Comparison of ENCODE assay signal across 1 cellular context in genomic region chr1:161165742-161166668, GRCh38.
A peak's percentile ranks its signal among the peaks of the same experiment; 100 is the strongest.
TF ChIP-seq lines count a peak whose summit lies in the region.

Gene PPOX, plus strand, starts transcription at chr1:161166426. Its CDS starts 422 bp downstream, at chr1:161166848.

TF ChIP-seq in HepG2, 621 proteins besides CTCF, POLR2A, EP300 and RAD21 (continued from another document and continues in another):
- no peak for TF ChIP-seq ZNF800 (CRISPR knock-in tag; IDR thresholded peaks at IDR 0.05)
- TF ChIP-seq, protein P1, sequence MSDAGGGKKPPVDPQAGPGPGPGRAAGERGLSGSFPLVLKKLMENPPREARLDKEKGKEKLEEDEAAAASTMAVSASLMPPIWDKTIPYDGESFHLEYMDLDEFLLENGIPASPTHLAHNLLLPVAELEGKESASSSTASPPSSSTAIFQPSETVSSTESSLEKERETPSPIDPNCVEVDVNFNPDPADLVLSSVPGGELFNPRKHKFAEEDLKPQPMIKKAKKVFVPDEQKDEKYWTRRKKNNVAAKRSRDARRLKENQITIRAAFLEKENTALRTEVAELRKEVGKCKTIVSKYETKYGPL (CRISPR knock-in tag; IDR thresholded peaks at IDR 0.05): no peak
- no peak for TF ChIP-seq HOXA7 (CRISPR knock-in tag; IDR thresholded peaks at IDR 0.05)
- TF ChIP-seq SOX5 (CRISPR knock-in tag; IDR thresholded peaks at IDR 0.05; ENCODE audit: borderline replicate concordance): no peak; the same call in 1 of the 2 replicates
- TF ChIP-seq ZNF839 (CRISPR knock-in tag; IDR thresholded peaks at IDR 0.05; ENCODE audit: borderline replicate concordance): no peak
- TF ChIP-seq ZMYM2 (CRISPR knock-in tag; IDR thresholded peaks at IDR 0.05): no peak
- 0 out of 2 replicates have a peak, but pooled peaks have one; percentile 22 for TF ChIP-seq ZNF773 (CRISPR knock-in tag; IDR thresholded peaks at IDR 0.05; ENCODE audit: borderline replicate concordance)
- TF ChIP-seq ZNF276 (CRISPR knock-in tag; IDR thresholded peaks at IDR 0.05; ENCODE audit: low read depth): no peak
- no peak for TF ChIP-seq HCFC1 (IDR thresholded peaks at IDR 0.05; ENCODE audit: low read depth, low read length)
- no peak; the same call in 1 of the 2 replicates for TF ChIP-seq TARDBP (CRISPR knock-in tag; IDR thresholded peaks at IDR 0.05)
- TF ChIP-seq TBL1XR1 (IDR thresholded peaks at IDR 0.05; ENCODE audit: borderline replicate concordance, low read length, partially characterized antibody): no peak
- TF ChIP-seq, protein P2, sequence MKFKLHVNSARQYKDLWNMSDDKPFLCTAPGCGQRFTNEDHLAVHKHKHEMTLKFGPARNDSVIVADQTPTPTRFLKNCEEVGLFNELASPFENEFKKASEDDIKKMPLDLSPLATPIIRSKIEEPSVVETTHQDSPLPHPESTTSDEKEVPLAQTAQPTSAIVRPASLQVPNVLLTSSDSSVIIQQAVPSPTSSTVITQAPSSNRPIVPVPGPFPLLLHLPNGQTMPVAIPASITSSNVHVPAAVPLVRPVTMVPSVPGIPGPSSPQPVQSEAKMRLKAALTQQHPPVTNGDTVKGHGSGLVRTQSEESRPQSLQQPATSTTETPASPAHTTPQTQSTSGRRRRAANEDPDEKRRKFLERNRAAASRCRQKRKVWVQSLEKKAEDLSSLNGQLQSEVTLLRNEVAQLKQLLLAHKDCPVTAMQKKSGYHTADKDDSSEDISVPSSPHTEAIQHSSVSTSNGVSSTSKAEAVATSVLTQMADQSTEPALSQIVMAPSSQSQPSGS (CRISPR knock-in tag; IDR thresholded peaks at IDR 0.05): no peak
- TF ChIP-seq ZNF563 (CRISPR knock-in tag; IDR thresholded peaks at IDR 0.05): no peak
- TF ChIP-seq SAP130 (CRISPR knock-in tag; IDR thresholded peaks at IDR 0.05; ENCODE audit: low read depth): peak; percentile 93
- peak; percentile 89; the same call in 1 of the 2 replicates for TF ChIP-seq RFXAP (CRISPR knock-in tag; IDR thresholded peaks at IDR 0.05; ENCODE audit: borderline replicate concordance)
- TF ChIP-seq ETV5 (CRISPR knock-in tag; IDR thresholded peaks at IDR 0.05; ENCODE audit: borderline replicate concordance): no peak
- TF ChIP-seq RNF2 (conservative IDR thresholded peaks at IDR 0.05; ENCODE audit: low read depth): peak; percentile 88
- no peak for TF ChIP-seq SUZ12 (IDR thresholded peaks at IDR 0.05; ENCODE audit: low read depth, low read length)
- no peak for TF ChIP-seq SMARCC2 (IDR thresholded peaks at IDR 0.05)
- TF ChIP-seq MYC (CRISPR knock-in tag; IDR thresholded peaks at IDR 0.05; ENCODE audit: borderline replicate concordance): no peak
- no peak for TF ChIP-seq MTF1 (CRISPR knock-in tag; IDR thresholded peaks at IDR 0.05)
- TF ChIP-seq, protein P3, sequence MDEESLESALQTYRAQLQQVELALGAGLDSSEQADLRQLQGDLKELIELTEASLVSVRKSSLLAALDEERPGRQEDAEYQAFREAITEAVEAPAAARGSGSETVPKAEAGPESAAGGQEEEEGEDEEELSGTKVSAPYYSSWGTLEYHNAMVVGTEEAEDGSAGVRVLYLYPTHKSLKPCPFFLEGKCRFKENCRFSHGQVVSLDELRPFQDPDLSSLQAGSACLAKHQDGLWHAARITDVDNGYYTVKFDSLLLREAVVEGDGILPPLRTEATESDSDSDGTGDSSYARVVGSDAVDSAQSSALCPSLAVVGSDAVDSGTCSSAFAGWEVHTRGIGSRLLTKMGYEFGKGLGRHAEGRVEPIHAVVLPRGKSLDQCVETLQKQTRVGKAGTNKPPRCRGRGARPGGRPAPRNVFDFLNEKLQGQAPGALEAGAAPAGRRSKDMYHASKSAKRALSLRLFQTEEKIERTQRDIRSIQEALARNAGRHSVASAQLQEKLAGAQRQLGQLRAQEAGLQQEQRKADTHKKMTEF (CRISPR knock-in tag; IDR thresholded peaks at IDR 0.05): peak; percentile 69; the same call in 1 of the 2 replicates
- 0 out of 2 replicates have a peak, but pooled peaks have one; percentile 71 for TF ChIP-seq FOXC1 (CRISPR knock-in tag; IDR thresholded peaks at IDR 0.05; ENCODE audit: borderline replicate concordance)
- TF ChIP-seq PHF8 (CRISPR knock-in tag; IDR thresholded peaks at IDR 0.05): peak; percentile 77
- TF ChIP-seq ZNF275 (CRISPR knock-in tag; IDR thresholded peaks at IDR 0.05; ENCODE audit: borderline replicate concordance): peak; percentile 29; the same call in 1 of the 2 replicates
- TF ChIP-seq, protein P4, sequence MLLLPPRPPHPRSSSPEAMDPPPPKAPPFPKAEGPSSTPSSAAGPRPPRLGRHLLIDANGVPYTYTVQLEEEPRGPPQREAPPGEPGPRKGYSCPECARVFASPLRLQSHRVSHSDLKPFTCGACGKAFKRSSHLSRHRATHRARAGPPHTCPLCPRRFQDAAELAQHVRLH (CRISPR knock-in tag; IDR thresholded peaks at IDR 0.05; ENCODE audit: borderline replicate concordance, low read depth): no peak
- TF ChIP-seq ZNF709 (CRISPR knock-in tag; IDR thresholded peaks at IDR 0.05): peak; percentile 74; the same call in 1 of the 2 replicates
- TF ChIP-seq ZBTB21 (CRISPR knock-in tag; IDR thresholded peaks at IDR 0.05): no peak
- 0 out of 2 replicates have a peak, but pooled peaks have one; percentile 33 for TF ChIP-seq ZNF143 (CRISPR knock-in tag; IDR thresholded peaks at IDR 0.05)
- TF ChIP-seq KAT2B (IDR thresholded peaks at IDR 0.05; ENCODE audit: borderline replicate concordance, low read depth, low read length): no peak
- no peak for TF ChIP-seq ETV6 (CRISPR knock-in tag; conservative IDR thresholded peaks at IDR 0.05)
- no peak for TF ChIP-seq HMG20A (CRISPR knock-in tag; IDR thresholded peaks at IDR 0.05; ENCODE audit: borderline replicate concordance)
- TF ChIP-seq ZNF251 (CRISPR knock-in tag; IDR thresholded peaks at IDR 0.05): no peak
- TF ChIP-seq PHF5A (CRISPR knock-in tag; IDR thresholded peaks at IDR 0.05; ENCODE audit: low read depth, unreplicated experiment): no peak
- TF ChIP-seq SMARCE1 (IDR thresholded peaks at IDR 0.05; ENCODE audit: borderline replicate concordance): no peak
- TF ChIP-seq ZNF343 (CRISPR knock-in tag; IDR thresholded peaks at IDR 0.05): no peak; the same call in 1 of the 2 replicates
- TF ChIP-seq RXRB (CRISPR knock-in tag; IDR thresholded peaks at IDR 0.05; ENCODE audit: borderline replicate concordance): no peak
- TF ChIP-seq, protein P5, sequence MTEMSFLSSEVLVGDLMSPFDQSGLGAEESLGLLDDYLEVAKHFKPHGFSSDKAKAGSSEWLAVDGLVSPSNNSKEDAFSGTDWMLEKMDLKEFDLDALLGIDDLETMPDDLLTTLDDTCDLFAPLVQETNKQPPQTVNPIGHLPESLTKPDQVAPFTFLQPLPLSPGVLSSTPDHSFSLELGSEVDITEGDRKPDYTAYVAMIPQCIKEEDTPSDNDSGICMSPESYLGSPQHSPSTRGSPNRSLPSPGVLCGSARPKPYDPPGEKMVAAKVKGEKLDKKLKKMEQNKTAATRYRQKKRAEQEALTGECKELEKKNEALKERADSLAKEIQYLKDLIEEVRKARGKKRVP (CRISPR knock-in tag; IDR thresholded peaks at IDR 0.05): no peak
- TF ChIP-seq ZNF460 (CRISPR knock-in tag; IDR thresholded peaks at IDR 0.05; ENCODE audit: borderline replicate concordance): no peak; the same call in 1 of the 2 replicates
- TF ChIP-seq NCOR1 (IDR thresholded peaks at IDR 0.05; ENCODE audit: borderline replicate concordance, low read length): no peak
- TF ChIP-seq ZBTB1 (CRISPR knock-in tag; IDR thresholded peaks at IDR 0.05; ENCODE audit: borderline replicate concordance): no peak
- peak; percentile 72; the same call in 1 of the 2 replicates for TF ChIP-seq MAX (IDR thresholded peaks at IDR 0.05)
- no peak; the same call in 1 of the 2 replicates for TF ChIP-seq ZSCAN20 (CRISPR knock-in tag; IDR thresholded peaks at IDR 0.05; ENCODE audit: borderline replicate concordance)
- TF ChIP-seq ZNF180 (CRISPR knock-in tag; IDR thresholded peaks at IDR 0.05; ENCODE audit: borderline replicate concordance, low read depth): no peak
- TF ChIP-seq CBX1 (IDR thresholded peaks at IDR 0.05; ENCODE audit: low read depth): no peak
- TF ChIP-seq ZFP36L2 (CRISPR knock-in tag; IDR thresholded peaks at IDR 0.05): no peak
- TF ChIP-seq, protein P6, sequence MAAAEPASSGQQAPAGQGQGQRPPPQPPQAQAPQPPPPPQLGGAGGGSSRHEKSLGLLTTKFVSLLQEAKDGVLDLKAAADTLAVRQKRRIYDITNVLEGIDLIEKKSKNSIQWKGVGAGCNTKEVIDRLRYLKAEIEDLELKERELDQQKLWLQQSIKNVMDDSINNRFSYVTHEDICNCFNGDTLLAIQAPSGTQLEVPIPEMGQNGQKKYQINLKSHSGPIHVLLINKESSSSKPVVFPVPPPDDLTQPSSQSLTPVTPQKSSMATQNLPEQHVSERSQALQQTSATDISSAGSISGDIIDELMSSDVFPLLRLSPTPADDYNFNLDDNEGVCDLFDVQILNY (CRISPR knock-in tag; conservative IDR thresholded peaks at IDR 0.05): no peak
- TF ChIP-seq ZNF232 (CRISPR knock-in tag; IDR thresholded peaks at IDR 0.05; ENCODE audit: borderline replicate concordance): no peak
- TF ChIP-seq SP4 (CRISPR knock-in tag; IDR thresholded peaks at IDR 0.05): peak; percentile 84
- no peak for TF ChIP-seq ZFP41 (CRISPR knock-in tag; IDR thresholded peaks at IDR 0.05; ENCODE audit: borderline replicate concordance)
- no peak for TF ChIP-seq XBP1 (CRISPR knock-in tag; IDR thresholded peaks at IDR 0.05)
- TF ChIP-seq ZNF331 (CRISPR knock-in tag; IDR thresholded peaks at IDR 0.05): no peak
- TF ChIP-seq MBD4 (IDR thresholded peaks at IDR 0.05; ENCODE audit: borderline replicate concordance, low read length): no peak
- TF ChIP-seq, protein P7, sequence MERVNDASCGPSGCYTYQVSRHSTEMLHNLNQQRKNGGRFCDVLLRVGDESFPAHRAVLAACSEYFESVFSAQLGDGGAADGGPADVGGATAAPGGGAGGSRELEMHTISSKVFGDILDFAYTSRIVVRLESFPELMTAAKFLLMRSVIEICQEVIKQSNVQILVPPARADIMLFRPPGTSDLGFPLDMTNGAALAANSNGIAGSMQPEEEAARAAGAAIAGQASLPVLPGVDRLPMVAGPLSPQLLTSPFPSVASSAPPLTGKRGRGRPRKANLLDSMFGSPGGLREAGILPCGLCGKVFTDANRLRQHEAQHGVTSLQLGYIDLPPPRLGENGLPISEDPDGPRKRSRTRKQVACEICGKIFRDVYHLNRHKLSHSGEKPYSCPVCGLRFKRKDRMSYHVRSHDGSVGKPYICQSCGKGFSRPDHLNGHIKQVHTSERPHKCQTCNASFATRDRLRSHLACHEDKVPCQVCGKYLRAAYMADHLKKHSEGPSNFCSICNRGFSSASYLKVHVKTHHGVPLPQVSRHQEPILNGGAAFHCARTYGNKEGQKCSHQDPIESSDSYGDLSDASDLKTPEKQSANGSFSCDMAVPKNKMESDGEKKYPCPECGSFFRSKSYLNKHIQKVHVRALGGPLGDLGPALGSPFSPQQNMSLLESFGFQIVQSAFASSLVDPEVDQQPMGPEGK (CRISPR knock-in tag; IDR thresholded peaks at IDR 0.05): 0 out of 2 replicates have a peak, but pooled peaks have one; percentile 8
- TF ChIP-seq MED8 (CRISPR knock-in tag; IDR thresholded peaks at IDR 0.05; ENCODE audit: insufficient replicate concordance): peak; percentile 59
- TF ChIP-seq THAP11 (CRISPR knock-in tag; IDR thresholded peaks at IDR 0.05): peak; percentile 89
- TF ChIP-seq SNAPC5 (CRISPR knock-in tag; IDR thresholded peaks at IDR 0.05; ENCODE audit: borderline replicate concordance): no peak
- TF ChIP-seq NR1H2 (CRISPR knock-in tag; IDR thresholded peaks at IDR 0.05; ENCODE audit: borderline replicate concordance, low read depth): no peak
